In genomic region chr15:67833504-67834248, GRCh38 we compare ENCODE assay signal across 8 cellular contexts. TPM values are rescaled to one million over a fixed set of nuclear protein-coding genes. Genes with fewer than 3 reads are reported as not detected.
DNase-seq lines count a peak whose midpoint lies in the region; ATAC-seq and TF ChIP-seq lines count a peak whose summit lies in the region.

No MANE protein-coding gene starts in this region.

- peak overlapping the region; percentile 6 to 26 for H3K9ac ChIP-seq in duodenal mucosa (ENCODE audit: low read depth in 1 of 2, low read length in 2 of 2)

- no peak overlapping the region for H3K27ac Mint-ChIP-seq in activated naive CD4-positive, alpha-beta T cell treated with anti-CD3 and anti-CD28 coated beads for 36 hours

- peaks cover 41% of the 10 kb centered on the region for H3K4me1 Mint-ChIP-seq in activated naive CD4-positive, alpha-beta T cell treated with anti-CD3 and anti-CD28 coated beads for 36 hours (ENCODE audit: low read depth)

- H3K36me3 Mint-ChIP-seq in activated naive CD4-positive, alpha-beta T cell treated with anti-CD3 and anti-CD28 coated beads for 36 hours (ENCODE audit: low read depth), result no peaks in the 10 kb centered on the region

- TF ChIP-seq CTCF in RWPE2 (IDR thresholded peaks at IDR 0.05; ENCODE audit: poor library complexity, severe bottlenecking), result peak; percentile 83

- H3K9me3 ChIP-seq in RWPE2 (ENCODE audit: severe bottlenecking) (no peaks in the 10 kb centered on the region), duodenal mucosa (ENCODE audit: control insufficient read depth in 1 of 2, low read length in 2 of 2) (no peaks in the 10 kb centered on the region), muscle layer of duodenum (ENCODE audit: control insufficient read depth in 1 of 2, low read length in 2 of 2) (no peaks in the 10 kb centered on the region)

- no peaks in the 10 kb centered on the region for H3K36me3 ChIP-seq in RWPE2 (ENCODE audit: low read depth)
- H3K36me3 ChIP-seq in duodenal mucosa (ENCODE audit: control insufficient read depth in 1 of 2, insufficient read depth in 2 of 2, low read length in 2 of 2), result no peaks in the 10 kb centered on the region
- no peaks in the 10 kb centered on the region for H3K36me3 ChIP-seq in muscle layer of duodenum (ENCODE audit: control insufficient read depth in 1 of 2, insufficient read depth in 2 of 2, low read length in 2 of 2)

- CTCF ChIA-PET in activated naive CD4-positive, alpha-beta T cell treated with anti-CD3 and anti-CD28 coated beads for 36 hours (lab: Charles Lee), result interaction anchor here (0.6 kb wide), 1 partner anchor 694 kb away, joined by 8 read pairs; no protein-coding TSS in a partner anchor

- H3K4me3 ChIP-seq in RWPE2 (ENCODE audit: severe bottlenecking), result peak overlapping the region; percentile 19
- peak overlapping the region; percentile 60 to 61 for H3K4me3 ChIP-seq in duodenal mucosa (ENCODE audit: low read depth in 1 of 2, low read length in 2 of 2)
- peak overlapping the region; percentile 52 to 53 for H3K4me3 ChIP-seq in muscle layer of duodenum (ENCODE audit: low read depth in 1 of 2, low read length in 2 of 2)

- H3K9me3 Mint-ChIP-seq in activated naive CD4-positive, alpha-beta T cell treated with anti-CD3 and anti-CD28 coated beads for 36 hours, result no peaks in the 10 kb centered on the region

- H3K27ac ChIP-seq in RWPE2 (ENCODE audit: poor library complexity, severe bottlenecking) (no peak overlapping the region), duodenal mucosa (ENCODE audit: low read depth, low read length) (no peak overlapping the region), muscle layer of duodenum (ENCODE audit: low read length) (no peak overlapping the region)

- peak overlapping the region; percentile 45 for H3K4me3 Mint-ChIP-seq in activated naive CD4-positive, alpha-beta T cell treated with anti-CD3 and anti-CD28 coated beads for 36 hours

- peaks cover 66% of the 10 kb centered on the region for H3K27me3 Mint-ChIP-seq in activated naive CD4-positive, alpha-beta T cell treated with anti-CD3 and anti-CD28 coated beads for 36 hours (ENCODE audit: low read depth)

- peak; percentile 61 for DNase-seq in activated naive CD4-positive, alpha-beta T cell treated with anti-CD3 and anti-CD28 coated beads for 36 hours
- no peak for DNase-seq in activated naive CD4-positive, alpha-beta T cell treated with Interleukin-2 at 50 U/mL for 16 hours
- DNase-seq in RWPE2 (ENCODE audit: low spot score), result peak; percentile 72
- no peak for DNase-seq in foreskin melanocyte
- DNase-seq in medulla oblongata (ENCODE audit: extremely low spot score), result no peak

- intact Hi-C loops in activated naive CD4-positive, alpha-beta T cell treated with anti-CD3 and anti-CD28 coated beads for 36 hours (cut with micrococcal nuclease), result no loop called here

- H3K4me1 ChIP-seq in RWPE2 (ENCODE audit: insufficient read depth, poor library complexity, severe bottlenecking), result no peaks in the 10 kb centered on the region
- peaks cover 36 to 37% of the 10 kb centered on the region in 2 donors for H3K4me1 ChIP-seq in duodenal mucosa (ENCODE audit: control insufficient read depth in 1 of 2, insufficient read depth in 2 of 2, low read length in 2 of 2)
- peaks cover 4 to 48% of the 10 kb centered on the region in 2 donors for H3K4me1 ChIP-seq in muscle layer of duodenum (ENCODE audit: control insufficient read depth in 1 of 2, insufficient read depth in 2 of 2, low read length in 2 of 2)

- peak; percentile 20; the same call in 1 of the 3 replicates for ATAC-seq in RWPE2 (ENCODE audit: low read depth)
- ATAC-seq in GM18909 (IDR thresholded peaks at IDR 0.05; ENCODE audit: poor library complexity, unreplicated experiment), result no peak

- peaks cover 73% of the 10 kb centered on the region for H3K27me3 ChIP-seq in RWPE2 (ENCODE audit: insufficient read depth, poor library complexity, severe bottlenecking)
- peaks cover 59 to 77% of the 10 kb centered on the region in 2 donors for H3K27me3 ChIP-seq in duodenal mucosa (ENCODE audit: control insufficient read depth in 1 of 2, insufficient read depth in 2 of 2, low read length in 2 of 2)
- H3K27me3 ChIP-seq in muscle layer of duodenum (ENCODE audit: low read depth, low read length), result peaks cover 65% of the 10 kb centered on the region

RNA-seq across cellular contexts. Expression of gene RNU6-1, which starts 6.2 kb away (rescaled TPM):
- total RNA-seq in activated naive CD4-positive, alpha-beta T cell treated with anti-CD3 and anti-CD28 coated beads for 36 hours, result not detected

RNA-seq across cellular contexts. Expression of gene SKOR1, which starts 8.4 kb away (rescaled TPM):
- under 1 TPM; 0.07 to 0.15 TPM for total RNA-seq in activated naive CD4-positive, alpha-beta T cell treated with anti-CD3 and anti-CD28 coated beads for 36 hours

Comparison
In these comparisons a context has a peak if more than half of its experiments do, and no peak if none do; other contexts are left out.
1. DNase-seq: peak in activated naive CD4-positive, alpha-beta T cell treated with anti-CD3 and anti-CD28 coated beads for 36 hours (single experiment) and RWPE2 (single experiment); none in activated naive CD4-positive, alpha-beta T cell treated with Interleukin-2 at 50 U/mL for 16 hours (single experiment), foreskin melanocyte (single experiment) and medulla oblongata (single experiment).
2. Peak in every context shown above with its lines, with median percentiles within 50 percentile points of each other: H3K4me3 ChIP-seq.